Comparison of ENCODE assay signal across 2 cellular contexts in the genomic region with DNA sequence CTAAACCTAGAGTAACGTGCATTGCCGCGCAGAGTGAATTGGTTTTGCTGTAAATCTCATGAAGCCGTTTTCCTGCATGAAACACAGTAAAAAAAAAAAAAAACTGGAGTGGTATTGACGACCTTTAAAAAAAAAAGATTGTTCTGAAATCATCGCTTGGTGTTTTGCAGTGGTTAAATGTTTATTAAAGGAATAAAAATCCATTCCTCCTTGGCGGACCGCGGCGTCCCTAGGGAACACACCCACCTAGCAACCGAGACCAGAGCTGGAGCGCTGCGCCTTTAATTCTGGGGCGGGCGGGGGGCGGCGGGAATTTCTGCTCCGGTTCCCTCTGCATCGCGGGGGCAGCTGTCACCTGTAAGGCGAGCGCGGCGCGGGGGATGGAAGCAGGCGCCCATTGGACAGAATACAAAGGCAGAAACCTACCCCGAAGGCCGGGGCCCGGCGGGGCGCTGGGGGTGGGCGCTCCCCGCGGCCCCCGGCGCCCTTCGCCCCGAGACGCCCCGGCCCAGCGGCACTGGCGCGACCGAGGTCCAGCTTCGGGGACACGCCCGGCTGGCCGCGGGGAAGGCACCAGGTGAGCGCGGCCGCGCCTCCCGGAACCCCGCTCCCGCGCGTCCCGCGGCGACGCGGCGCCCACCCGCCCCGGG.
A peak's percentile ranks its signal among the peaks of the same experiment; 100 is the strongest.
TF ChIP-seq lines count a peak whose summit lies in the region.

A gene (plus strand): TSS at position 354 of the 650 bp plus-strand sequence. CDS start 320 bp downstream, outside the sequence.

TF ChIP-seq in GM12878, 131 proteins besides CTCF, POLR2A, EP300 and RAD21:
- TF ChIP-seq, protein P1, sequence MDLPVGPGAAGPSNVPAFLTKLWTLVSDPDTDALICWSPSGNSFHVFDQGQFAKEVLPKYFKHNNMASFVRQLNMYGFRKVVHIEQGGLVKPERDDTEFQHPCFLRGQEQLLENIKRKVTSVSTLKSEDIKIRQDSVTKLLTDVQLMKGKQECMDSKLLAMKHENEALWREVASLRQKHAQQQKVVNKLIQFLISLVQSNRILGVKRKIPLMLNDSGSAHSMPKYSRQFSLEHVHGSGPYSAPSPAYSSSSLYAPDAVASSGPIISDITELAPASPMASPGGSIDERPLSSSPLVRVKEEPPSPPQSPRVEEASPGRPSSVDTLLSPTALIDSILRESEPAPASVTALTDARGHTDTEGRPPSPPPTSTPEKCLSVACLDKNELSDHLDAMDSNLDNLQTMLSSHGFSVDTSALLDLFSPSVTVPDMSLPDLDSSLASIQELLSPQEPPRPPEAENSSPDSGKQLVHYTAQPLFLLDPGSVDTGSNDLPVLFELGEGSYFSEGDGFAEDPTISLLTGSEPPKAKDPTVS (IDR thresholded peaks at IDR 0.05; ENCODE audit: low read depth, low read length): no peak
- TF ChIP-seq MEF2A (IDR thresholded peaks at IDR 0.05; ENCODE audit: insufficient read depth, low read depth, low read length) (no peak), SUPT20H (IDR thresholded peaks at IDR 0.05; ENCODE audit: borderline replicate concordance, control insufficient read depth, low read depth, low read length) (no peak), EGR1 (IDR thresholded peaks at IDR 0.05; ENCODE audit: borderline replicate concordance in 1 of 2, low read depth in 2 of 2, low read length in 2 of 2) (no peak), KLF5 (IDR thresholded peaks at IDR 0.05; ENCODE audit: partially characterized antibody) (no peak), MYB (IDR thresholded peaks at IDR 0.05; ENCODE audit: borderline replicate concordance, low read depth, low read length) (no peak), RAD51 (IDR thresholded peaks at IDR 0.05) (no peak), EZH2 (IDR thresholded peaks at IDR 0.05; ENCODE audit: borderline replicate concordance, control insufficient read depth, low read depth, low read length) (no peak), TCF3 (IDR thresholded peaks at IDR 0.05; ENCODE audit: borderline replicate concordance, insufficient read depth, low read depth, low read length) (no peak), TCF12 (IDR thresholded peaks at IDR 0.05; ENCODE audit: low read depth, low read length) (no peak), SPI1 (IDR thresholded peaks at IDR 0.05; ENCODE audit: borderline replicate concordance, insufficient read depth, low read depth, low read length) (no peak), NFYA (IDR thresholded peaks at IDR 0.05; ENCODE audit: borderline replicate concordance, low read depth, low read length) (no peak), POU2F2 (IDR thresholded peaks at IDR 0.05; ENCODE audit: borderline replicate concordance, low read depth, low read length) (no peak), BACH1 (IDR thresholded peaks at IDR 0.05; ENCODE audit: borderline replicate concordance) (peak; percentile 21; the same call in 1 of the 2 replicates), TARDBP (IDR thresholded peaks at IDR 0.05; ENCODE audit: borderline replicate concordance) (no peak), ZZZ3 (IDR thresholded peaks at IDR 0.05; ENCODE audit: control insufficient read depth, insufficient read length, low read depth) (no peak), MEF2B (IDR thresholded peaks at IDR 0.05; ENCODE audit: partially characterized antibody, poor library complexity, severe bottlenecking) (peak; percentile 70), SUZ12 (IDR thresholded peaks at IDR 0.05; ENCODE audit: unreplicated experiment) (peak; percentile 50), FOS (IDR thresholded peaks at IDR 0.05; ENCODE audit: borderline replicate concordance, extremely low read depth, insufficient read length) (no peak), CBFB (IDR thresholded peaks at IDR 0.05; ENCODE audit: low read depth) (no peak), ZNF274 (IDR thresholded peaks at IDR 0.05; ENCODE audit: insufficient read depth, insufficient read length) (no peak), NR2F1 (conservative IDR thresholded peaks at IDR 0.05) (peak; percentile 40; the same call in 1 of the 2 replicates), HDAC2 (IDR thresholded peaks at IDR 0.05) (no peak), NBN (IDR thresholded peaks at IDR 0.05) (no peak)
- TF ChIP-seq, protein P2, sequence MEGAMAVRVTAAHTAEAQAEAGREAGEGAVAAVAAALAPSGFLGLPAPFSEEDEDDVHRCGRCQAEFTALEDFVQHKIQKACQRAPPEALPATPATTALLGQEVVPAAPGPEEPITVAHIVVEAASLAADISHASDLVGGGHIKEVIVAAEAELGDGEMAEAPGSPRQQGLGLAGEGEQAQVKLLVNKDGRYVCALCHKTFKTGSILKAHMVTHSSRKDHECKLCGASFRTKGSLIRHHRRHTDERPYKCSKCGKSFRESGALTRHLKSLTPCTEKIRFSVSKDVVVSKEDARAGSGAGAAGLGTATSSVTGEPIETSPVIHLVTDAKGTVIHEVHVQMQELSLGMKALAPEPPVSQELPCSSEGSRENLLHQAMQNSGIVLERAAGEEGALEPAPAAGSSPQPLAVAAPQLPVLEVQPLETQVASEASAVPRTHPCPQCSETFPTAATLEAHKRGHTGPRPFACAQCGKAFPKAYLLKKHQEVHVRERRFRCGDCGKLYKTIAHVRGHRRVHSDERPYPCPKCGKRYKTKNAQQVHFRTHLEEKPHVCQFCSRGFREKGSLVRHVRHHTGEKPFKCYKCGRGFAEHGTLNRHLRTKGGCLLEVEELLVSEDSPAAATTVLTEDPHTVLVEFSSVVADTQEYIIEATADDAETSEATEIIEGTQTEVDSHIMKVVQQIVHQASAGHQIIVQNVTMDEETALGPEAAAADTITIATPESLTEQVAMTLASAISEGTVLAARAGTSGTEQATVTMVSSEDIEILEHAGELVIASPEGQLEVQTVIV (IDR thresholded peaks at IDR 0.05; ENCODE audit: borderline replicate concordance, partially characterized antibody): no peak
- TF ChIP-seq, protein P3, sequence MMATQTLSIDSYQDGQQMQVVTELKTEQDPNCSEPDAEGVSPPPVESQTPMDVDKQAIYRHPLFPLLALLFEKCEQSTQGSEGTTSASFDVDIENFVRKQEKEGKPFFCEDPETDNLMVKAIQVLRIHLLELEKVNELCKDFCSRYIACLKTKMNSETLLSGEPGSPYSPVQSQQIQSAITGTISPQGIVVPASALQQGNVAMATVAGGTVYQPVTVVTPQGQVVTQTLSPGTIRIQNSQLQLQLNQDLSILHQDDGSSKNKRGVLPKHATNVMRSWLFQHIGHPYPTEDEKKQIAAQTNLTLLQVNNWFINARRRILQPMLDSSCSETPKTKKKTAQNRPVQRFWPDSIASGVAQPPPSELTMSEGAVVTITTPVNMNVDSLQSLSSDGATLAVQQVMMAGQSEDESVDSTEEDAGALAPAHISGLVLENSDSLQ (IDR thresholded peaks at IDR 0.05): no peak
- TF ChIP-seq, protein P4, sequence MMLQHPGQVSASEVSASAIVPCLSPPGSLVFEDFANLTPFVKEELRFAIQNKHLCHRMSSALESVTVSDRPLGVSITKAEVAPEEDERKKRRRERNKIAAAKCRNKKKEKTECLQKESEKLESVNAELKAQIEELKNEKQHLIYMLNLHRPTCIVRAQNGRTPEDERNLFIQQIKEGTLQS (IDR thresholded peaks at IDR 0.05; ENCODE audit: borderline replicate concordance, extremely low read depth, low read depth, low read length): no peak
TF ChIP-seq in GM12878: peak in this region for 4.

TF ChIP-seq in HepG2, 621 proteins besides CTCF, POLR2A, EP300 and RAD21:
- TF ChIP-seq ZEB1 (IDR thresholded peaks at IDR 0.05; ENCODE audit: insufficient replicate concordance, low read depth): peak; percentile 30
- TF ChIP-seq HOXA3 (CRISPR knock-in tag; IDR thresholded peaks at IDR 0.05): 0 out of 2 replicates have a peak, but pooled peaks have one; percentile 36
- TF ChIP-seq EED (CRISPR knock-in tag; IDR thresholded peaks at IDR 0.05): no peak
- TF ChIP-seq, protein P5, sequence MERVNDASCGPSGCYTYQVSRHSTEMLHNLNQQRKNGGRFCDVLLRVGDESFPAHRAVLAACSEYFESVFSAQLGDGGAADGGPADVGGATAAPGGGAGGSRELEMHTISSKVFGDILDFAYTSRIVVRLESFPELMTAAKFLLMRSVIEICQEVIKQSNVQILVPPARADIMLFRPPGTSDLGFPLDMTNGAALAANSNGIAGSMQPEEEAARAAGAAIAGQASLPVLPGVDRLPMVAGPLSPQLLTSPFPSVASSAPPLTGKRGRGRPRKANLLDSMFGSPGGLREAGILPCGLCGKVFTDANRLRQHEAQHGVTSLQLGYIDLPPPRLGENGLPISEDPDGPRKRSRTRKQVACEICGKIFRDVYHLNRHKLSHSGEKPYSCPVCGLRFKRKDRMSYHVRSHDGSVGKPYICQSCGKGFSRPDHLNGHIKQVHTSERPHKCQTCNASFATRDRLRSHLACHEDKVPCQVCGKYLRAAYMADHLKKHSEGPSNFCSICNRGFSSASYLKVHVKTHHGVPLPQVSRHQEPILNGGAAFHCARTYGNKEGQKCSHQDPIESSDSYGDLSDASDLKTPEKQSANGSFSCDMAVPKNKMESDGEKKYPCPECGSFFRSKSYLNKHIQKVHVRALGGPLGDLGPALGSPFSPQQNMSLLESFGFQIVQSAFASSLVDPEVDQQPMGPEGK (CRISPR knock-in tag; IDR thresholded peaks at IDR 0.05): peak; percentile 77
- TF ChIP-seq PLRG1 (conservative IDR thresholded peaks at IDR 0.05): no peak
- TF ChIP-seq, protein P6, sequence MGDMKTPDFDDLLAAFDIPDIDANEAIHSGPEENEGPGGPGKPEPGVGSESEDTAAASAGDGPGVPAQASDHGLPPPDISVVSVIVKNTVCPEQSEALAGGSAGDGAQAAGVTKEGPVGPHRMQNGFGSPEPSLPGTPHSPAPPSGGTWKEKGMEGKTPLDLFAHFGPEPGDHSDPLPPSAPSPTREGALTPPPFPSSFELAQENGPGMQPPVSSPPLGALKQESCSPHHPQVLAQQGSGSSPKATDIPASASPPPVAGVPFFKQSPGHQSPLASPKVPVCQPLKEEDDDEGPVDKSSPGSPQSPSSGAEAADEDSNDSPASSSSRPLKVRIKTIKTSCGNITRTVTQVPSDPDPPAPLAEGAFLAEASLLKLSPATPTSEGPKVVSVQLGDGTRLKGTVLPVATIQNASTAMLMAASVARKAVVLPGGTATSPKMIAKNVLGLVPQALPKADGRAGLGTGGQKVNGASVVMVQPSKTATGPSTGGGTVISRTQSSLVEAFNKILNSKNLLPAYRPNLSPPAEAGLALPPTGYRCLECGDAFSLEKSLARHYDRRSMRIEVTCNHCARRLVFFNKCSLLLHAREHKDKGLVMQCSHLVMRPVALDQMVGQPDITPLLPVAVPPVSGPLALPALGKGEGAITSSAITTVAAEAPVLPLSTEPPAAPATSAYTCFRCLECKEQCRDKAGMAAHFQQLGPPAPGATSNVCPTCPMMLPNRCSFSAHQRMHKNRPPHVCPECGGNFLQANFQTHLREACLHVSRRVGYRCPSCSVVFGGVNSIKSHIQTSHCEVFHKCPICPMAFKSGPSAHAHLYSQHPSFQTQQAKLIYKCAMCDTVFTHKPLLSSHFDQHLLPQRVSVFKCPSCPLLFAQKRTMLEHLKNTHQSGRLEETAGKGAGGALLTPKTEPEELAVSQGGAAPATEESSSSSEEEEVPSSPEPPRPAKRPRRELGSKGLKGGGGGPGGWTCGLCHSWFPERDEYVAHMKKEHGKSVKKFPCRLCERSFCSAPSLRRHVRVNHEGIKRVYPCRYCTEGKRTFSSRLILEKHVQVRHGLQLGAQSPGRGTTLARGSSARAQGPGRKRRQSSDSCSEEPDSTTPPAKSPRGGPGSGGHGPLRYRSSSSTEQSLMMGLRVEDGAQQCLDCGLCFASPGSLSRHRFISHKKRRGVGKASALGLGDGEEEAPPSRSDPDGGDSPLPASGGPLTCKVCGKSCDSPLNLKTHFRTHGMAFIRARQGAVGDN (CRISPR knock-in tag; IDR thresholded peaks at IDR 0.05): peak; percentile 47
- TF ChIP-seq, protein P7, sequence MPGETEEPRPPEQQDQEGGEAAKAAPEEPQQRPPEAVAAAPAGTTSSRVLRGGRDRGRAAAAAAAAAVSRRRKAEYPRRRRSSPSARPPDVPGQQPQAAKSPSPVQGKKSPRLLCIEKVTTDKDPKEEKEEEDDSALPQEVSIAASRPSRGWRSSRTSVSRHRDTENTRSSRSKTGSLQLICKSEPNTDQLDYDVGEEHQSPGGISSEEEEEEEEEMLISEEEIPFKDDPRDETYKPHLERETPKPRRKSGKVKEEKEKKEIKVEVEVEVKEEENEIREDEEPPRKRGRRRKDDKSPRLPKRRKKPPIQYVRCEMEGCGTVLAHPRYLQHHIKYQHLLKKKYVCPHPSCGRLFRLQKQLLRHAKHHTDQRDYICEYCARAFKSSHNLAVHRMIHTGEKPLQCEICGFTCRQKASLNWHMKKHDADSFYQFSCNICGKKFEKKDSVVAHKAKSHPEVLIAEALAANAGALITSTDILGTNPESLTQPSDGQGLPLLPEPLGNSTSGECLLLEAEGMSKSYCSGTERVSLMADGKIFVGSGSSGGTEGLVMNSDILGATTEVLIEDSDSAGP (CRISPR knock-in tag; IDR thresholded peaks at IDR 0.05; ENCODE audit: borderline replicate concordance): peak; percentile 98
- no peak for TF ChIP-seq ATRX (CRISPR knock-in tag; IDR thresholded peaks at IDR 0.05; ENCODE audit: borderline replicate concordance)
- peak; percentile 17; the same call in 1 of the 2 replicates for TF ChIP-seq YEATS4 (CRISPR knock-in tag; IDR thresholded peaks at IDR 0.05; ENCODE audit: borderline replicate concordance)
- peak; percentile 25 for TF ChIP-seq HNRNPLL (IDR thresholded peaks at IDR 0.05; ENCODE audit: low read depth, low read length, poor library complexity, severe bottlenecking)
- TF ChIP-seq AKAP8 (CRISPR knock-in tag; IDR thresholded peaks at IDR 0.05): no peak
